ENCODE assay signal across 15 cellular contexts in genomic region chr15:73935547-73935946, GRCh38. TPM values are rescaled to one million over a fixed set of nuclear protein-coding genes. Genes with fewer than 3 reads are reported as not detected.
A peak's percentile ranks its signal among the peaks of the same experiment; 100 is the strongest.
DNase-seq lines count a peak whose midpoint lies in the region; ATAC-seq, FAIRE-seq and TF ChIP-seq lines count a peak whose summit lies in the region.
"Had no signal": no experiment of that assay in that cellular context is flagged by ENCODE, and none has a peak within 500 bp of the region (broad histone marks: within the 10 kb centered on the region; RNA-seq: fewer than 3 reads in every experiment).

No MANE protein-coding gene starts in this region.

- no peaks in the 10 kb centered on the region for H3K9me3 Mint-ChIP-seq in WTC11
- no peaks in the 10 kb centered on the region for H3K9me3 Mint-ChIP-seq in type B pancreatic cell
- H3K9me3 Mint-ChIP-seq in activated T-cell treated with anti-CD3 and anti-CD28 coated beads, Interleukin-2, amount 50 U/mL, for 72 hours, result no peaks in the 10 kb centered on the region
- H3K9me3 Mint-ChIP-seq: immature natural killer cell; stimulated activated naive CD8-positive, alpha-beta T cell treated with anti-CD3 and anti-CD28 coated beads, Interleukin-15, Interleukin-2, amounts not matched to agents 100 ng/mL and 50 ng/mL, for 24 hours had no signal

- H3K36me3 ChIP-seq in cardiac muscle cell (no peaks in the 10 kb centered on the region), kidney (ENCODE audit: control insufficient read depth in 1 of 2, insufficient read depth in 2 of 2, low read length in 2 of 2) (no peaks in the 10 kb centered on the region)
- H3K36me3 ChIP-seq: right lobe of liver had no signal

- H3K27ac ChIP-seq in cardiac muscle cell (peak overlapping the region; percentile 62), kidney (ENCODE audit: low read depth in 2 of 2, low read length in 2 of 2) (no peak overlapping the region), dorsolateral prefrontal cortex (no peak overlapping the region)
- H3K27ac ChIP-seq: right lobe of liver had no signal

- H3K27me3 Mint-ChIP-seq in WTC11 (ENCODE audit: low read depth) (no peaks in the 10 kb centered on the region), type B pancreatic cell (peaks cover 5% of the 10 kb centered on the region)
- no peaks in the 10 kb centered on the region for H3K27me3 Mint-ChIP-seq in activated T-cell treated with anti-CD3 and anti-CD28 coated beads, Interleukin-2, amount 50 U/mL, for 72 hours (ENCODE audit: low read depth)
- H3K27me3 Mint-ChIP-seq: activated naive CD8-positive, alpha-beta T cell; stimulated activated naive CD8-positive, alpha-beta T cell treated with anti-CD3 and anti-CD28 coated beads, Interleukin-15, Interleukin-2, amounts not matched to agents 100 ng/mL and 50 ng/mL, for 24 hours had no signal

- no peak overlapping the region for H3K9ac ChIP-seq in kidney (ENCODE audit: low read length in 2 of 2)

- intact Hi-C loops in cardiac septum (cut with DNase I), result no loop called here
- intact Hi-C loops in kidney (cut with DNase I), result no loop called here
- intact Hi-C loops in dorsolateral prefrontal cortex (cut with DNase I), result no loop called here

- no peaks in the 10 kb centered on the region for H3K36me3 Mint-ChIP-seq in WTC11
- no peaks in the 10 kb centered on the region for H3K36me3 Mint-ChIP-seq in type B pancreatic cell
- H3K36me3 Mint-ChIP-seq in activated T-cell treated with anti-CD3 and anti-CD28 coated beads, Interleukin-2, amount 50 U/mL, for 72 hours (ENCODE audit: insufficient read depth in 2 of 2), result no peaks in the 10 kb centered on the region
- H3K36me3 Mint-ChIP-seq: activated naive CD8-positive, alpha-beta T cell; immature natural killer cell had no signal

- FAIRE-seq in kidney (lab: Jason Lieb, UNC), result no peak
- FAIRE-seq: GM12878, TTC549 had no signal

- POLR2A ChIA-PET in WTC11 (lab: Charles Lee), result interaction anchor here (1.0 kb wide), 1 partner anchor 12 kb away, joined by 3 read pairs; no protein-coding TSS in a partner anchor

- H3K27me3 ChIP-seq in cardiac muscle cell (no peaks in the 10 kb centered on the region), dorsolateral prefrontal cortex (peaks cover 0 to 20% (median under 1%) of the 10 kb centered on the region in 45 donors)
- H3K27me3 ChIP-seq: right lobe of liver had no signal

- DNase-seq in cardiac muscle cell (ENCODE audit: low read depth in 1 of 2, low spot score in 1 of 2) (peak in 1 of 2 donors; percentile 61), cardiac septum (ENCODE audit: low spot score) (no peak), WTC11 (ENCODE audit: low spot score) (no peak), kidney (peak; percentile 57), type B pancreatic cell (ENCODE audit: extremely low spot score, unreplicated experiment) (no peak), dorsolateral prefrontal cortex (no peak)
- DNase-seq in activated CD4-positive, alpha-beta T cell treated with anti-CD3 and anti-CD28 coated beads, Interleukin-2, amount 50 U/mL, for 48 hours, result no peak
- DNase-seq in activated T-cell treated with anti-CD3 and anti-CD28 coated beads, Interleukin-2, amount 50 U/mL, for 72 hours, result no peak
- DNase-seq: immature natural killer cell, NCI-H446 treated with DMSO at 0.1 percent for 48 hours had no signal

- H3K4me3 ChIP-seq in cardiac muscle cell (no peak overlapping the region), kidney (ENCODE audit: low read length in 2 of 2) (no peak overlapping the region), dorsolateral prefrontal cortex (no peak overlapping the region)
- H3K4me3 ChIP-seq: GM12878, right lobe of liver had no signal

- H3K9me3 ChIP-seq in cardiac muscle cell (ENCODE audit: low read depth) (no peaks in the 10 kb centered on the region), kidney (ENCODE audit: control insufficient read depth in 1 of 2, low read length in 2 of 2) (no peaks in the 10 kb centered on the region)
- H3K9me3 ChIP-seq: right lobe of liver had no signal

- no peak overlapping the region for H3K4me3 Mint-ChIP-seq in WTC11
- no peak overlapping the region for H3K4me3 Mint-ChIP-seq in type B pancreatic cell
- H3K4me3 Mint-ChIP-seq in activated T-cell treated with anti-CD3 and anti-CD28 coated beads, Interleukin-2, amount 50 U/mL, for 72 hours, result no peak overlapping the region
- H3K4me3 Mint-ChIP-seq: activated naive CD8-positive, alpha-beta T cell; immature natural killer cell; stimulated activated naive CD8-positive, alpha-beta T cell treated with anti-CD3 and anti-CD28 coated beads, Interleukin-15, Interleukin-2, amounts not matched to agents 100 ng/mL and 50 ng/mL, for 24 hours had no signal

- peaks cover 14% of the 10 kb centered on the region for H3K4me1 Mint-ChIP-seq in WTC11
- H3K4me1 Mint-ChIP-seq in type B pancreatic cell (ENCODE audit: unreplicated experiment), result peaks cover 37% of the 10 kb centered on the region
- no peaks in the 10 kb centered on the region for H3K4me1 Mint-ChIP-seq in activated T-cell treated with anti-CD3 and anti-CD28 coated beads, Interleukin-2, amount 50 U/mL, for 72 hours (ENCODE audit: low read depth)
- H3K4me1 Mint-ChIP-seq: immature natural killer cell had no signal

- H3K4me1 ChIP-seq in cardiac muscle cell (ENCODE audit: low read depth) (peaks cover 50% of the 10 kb centered on the region), kidney (ENCODE audit: control insufficient read depth in 1 of 2, insufficient read depth in 1 of 2, low read depth in 1 of 2, low read length in 2 of 2) (peaks cover 8 to 17% of the 10 kb centered on the region in 2 donors)

- peak; percentile 36; the same call in 1 of the 2 replicates for ATAC-seq in WTC11
- ATAC-seq in activated T-cell treated with anti-CD3 and anti-CD28 coated beads, Interleukin-2, amount 50 U/mL, for 72 hours (replicated peaks in 1 of 2), result no peak
- ATAC-seq: GM12878 had no signal

- H3K27ac Mint-ChIP-seq in WTC11, result no peak overlapping the region
- peak overlapping the region; percentile 16 for H3K27ac Mint-ChIP-seq in type B pancreatic cell
- H3K27ac Mint-ChIP-seq in activated T-cell treated with anti-CD3 and anti-CD28 coated beads, Interleukin-2, amount 50 U/mL, for 72 hours, result no peak overlapping the region
- H3K27ac Mint-ChIP-seq: activated naive CD8-positive, alpha-beta T cell; immature natural killer cell; stimulated activated naive CD8-positive, alpha-beta T cell treated with anti-CD3 and anti-CD28 coated beads, Interleukin-15, Interleukin-2, amounts not matched to agents 100 ng/mL and 50 ng/mL, for 24 hours had no signal

- TF ChIP-seq CTCF in cardiac muscle cell (IDR thresholded peaks at IDR 0.05; ENCODE audit: low read depth, low read length), result no peak
- no peak for TF ChIP-seq CTCF in WTC11 (IDR thresholded peaks at IDR 0.05)
- TF ChIP-seq CTCF in kidney (IDR thresholded peaks at IDR 0.05; ENCODE audit: borderline replicate concordance, extremely low read depth, insufficient read depth), result no peak
- TF ChIP-seq CTCF in type B pancreatic cell (conservative IDR thresholded peaks at IDR 0.05), result no peak
- no peak for TF ChIP-seq CTCF in dorsolateral prefrontal cortex (IDR thresholded peaks at IDR 0.05 in 54 of 56, conservative IDR thresholded peaks at IDR 0.05 in 2 of 56; ENCODE audit: low read depth in 1 of 56, partially characterized antibody in 56 of 56)

- CTCF ChIA-PET in WTC11 (lab: Charles Lee), result interaction anchor here (0.8 to 3.4 kb wide), 18 partner anchors 9 to 387 kb away, joined by 3 to 38 read pairs (median 8); partner anchors contain the start of genes LOXL1, PML and TBC1D21

RNA-seq across cellular contexts. Expression of gene LOXL1, which starts 9.3 kb away (rescaled TPM):
- total RNA-seq in cardiac muscle cell (54.5 and 79.4 TPM in 2 replicates), cardiac septum (29.1 TPM), WTC11 (2021) (10.6 to 14.4 TPM (median 12.3 TPM) in 3 replicates), kidney (33.2 TPM), type B pancreatic cell (ENCODE audit: low replicate concordance) (10.3 and 25.1 TPM in 2 replicates), dorsolateral prefrontal cortex (1 to 10 TPM in 107 of 120 experiments, under 1 TPM in 12, not detected in 1; 0.48 to 6.3 (median 2.0) TPM)
- polyA plus RNA-seq in cardiac muscle cell (82.3 and 92.4 TPM in 2 replicates), kidney (ENCODE audit: insufficient read depth, low read depth, low replicate concordance) (35.1 TPM)
- total RNA-seq in activated T-cell treated with anti-CD3 and anti-CD28 coated beads, Interleukin-2, amount 50 U/mL, for 72 hours, result 1 to 10 TPM; 1.9 to 2.5 TPM

RNA-seq across cellular contexts. Expression of gene STOML1, which starts 56.5 kb away (rescaled TPM):
- 8.2 and 8.8 TPM in 2 replicates for total RNA-seq in cardiac muscle cell
- 9.7 and 15.6 TPM in 2 replicates for polyA plus RNA-seq in cardiac muscle cell
- 32.1 TPM for total RNA-seq in cardiac septum
- 5.0 to 5.5 TPM (median 5.4 TPM) in 3 replicates for total RNA-seq in WTC11 (2021)
- total RNA-seq in kidney, result 22.2 TPM
- 15.0 TPM for polyA plus RNA-seq in kidney (ENCODE audit: insufficient read depth, low read depth, low replicate concordance)
- 10.4 and 10.8 TPM in 2 replicates for total RNA-seq in type B pancreatic cell (ENCODE audit: low replicate concordance)
- 10 to 100 TPM in 1 of 2 donors, 1 to 10 TPM in 1; 7.2 to 15.1 TPM for total RNA-seq in activated T-cell treated with anti-CD3 and anti-CD28 coated beads, Interleukin-2, amount 50 U/mL, for 72 hours
- total RNA-seq in dorsolateral prefrontal cortex, result 10 to 100 TPM; 37.5 to 82.8 (median 57.6) TPM

RNA-seq across cellular contexts. Expression of gene PML, which starts 59.0 kb away (rescaled TPM):
- total RNA-seq in cardiac muscle cell (28.1 and 40.4 TPM in 2 replicates), cardiac septum (24.6 TPM), WTC11 (2021) (39.0 to 47.7 TPM (median 40.5 TPM) in 3 replicates), kidney (82.9 TPM), type B pancreatic cell (ENCODE audit: low replicate concordance) (28.7 and 29.8 TPM in 2 replicates), dorsolateral prefrontal cortex (10 to 100 TPM; 19.9 to 58.9 (median 30.2) TPM)
- polyA plus RNA-seq in cardiac muscle cell (21.9 and 27.1 TPM in 2 replicates), kidney (ENCODE audit: insufficient read depth, low read depth, low replicate concordance) (19.6 TPM)
- total RNA-seq in activated T-cell treated with anti-CD3 and anti-CD28 coated beads, Interleukin-2, amount 50 U/mL, for 72 hours, result 10 to 100 TPM; 70.9 to 71.6 TPM
